Comparison of ENCODE assay signal across 1 cellular context in genomic region chr15:63514533-63514943, GRCh38.
TF ChIP-seq lines count a peak whose summit lies in the region.

No MANE protein-coding gene starts in this region.

TF ChIP-seq in GM12878, 131 proteins besides CTCF, POLR2A, EP300 and RAD21 (continued from another document):
- TF ChIP-seq PKNOX1 (IDR thresholded peaks at IDR 0.05) (no peak), IKZF2 (IDR thresholded peaks at IDR 0.05) (peak in 1 of 2 experiments; percentile 9; a peak in 2 of 4 replicates), ZSCAN29 (IDR thresholded peaks at IDR 0.05) (no peak), FOXM1 (IDR thresholded peaks at IDR 0.05; ENCODE audit: low read depth, low read length) (no peak)
